In the genomic region with DNA sequence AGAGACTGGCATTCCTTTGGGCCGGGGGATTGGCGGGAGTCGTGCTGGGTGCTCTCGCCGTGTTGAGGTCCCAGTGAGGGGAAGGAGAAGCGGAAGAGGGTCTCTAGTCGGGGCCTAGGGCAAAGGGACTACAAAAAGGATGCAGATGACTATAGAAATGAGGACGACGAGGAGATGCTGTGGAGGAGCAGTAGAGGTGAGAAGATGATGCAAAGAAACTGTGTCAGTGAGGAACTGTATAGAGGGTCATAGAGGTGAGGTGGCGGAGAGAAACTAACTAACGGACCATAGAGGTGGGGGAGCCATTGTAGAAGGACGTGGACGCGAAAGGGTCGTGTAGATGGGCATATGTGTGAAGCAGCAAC, we compare ENCODE assay signal across 8 cellular contexts. TPM values are rescaled to one million over a fixed set of nuclear protein-coding genes. Genes with fewer than 3 reads are reported as not detected.
DNase-seq lines count a peak whose midpoint lies in the region; ATAC-seq and TF ChIP-seq lines count a peak whose summit lies in the region.

No MANE protein-coding gene starts in this region.

- DNase-seq in T-helper 2 cell treated with Interferon-gamma antibody and Interleukin-4, amounts not matched to agents 5 μg/mL and 100 μg/mL, for 36 hours (ENCODE audit: low spot score), result no peak
- DNase-seq in T-helper 2 cell, result no peak
- DNase-seq in activated CD4-positive, alpha-beta memory T cell treated with anti-CD3 and anti-CD28 coated beads, Interleukin-2, amount 10 ng/mL, durations not matched to agents 7 days and 5 days, result no peak
- no peak for DNase-seq in immature natural killer cell
- DNase-seq in testis, result no peak
- no peak for DNase-seq in stimulated activated CD4-positive, alpha-beta T cell treated with anti-CD3 and anti-CD28 coated beads, Interleukin-1b, Interleukin-23, amount 100 ng/mL, for 48 hours
- DNase-seq in NCI-H2196 treated with DMSO at 0.1 percent for 48 hours (lab: John Stamatoyannopoulos, UW; ENCODE audit: unreplicated experiment), result no peak

- H3K4me1 Mint-ChIP-seq in T-helper 2 cell treated with Interferon-gamma antibody and Interleukin-4, amounts not matched to agents 5 μg/mL and 100 μg/mL, for 36 hours (ENCODE audit: low read depth), result peaks cover 20% of the 10 kb centered on the region
- H3K4me1 Mint-ChIP-seq in activated CD4-positive, alpha-beta memory T cell treated with anti-CD3 and anti-CD28 coated beads, Interleukin-2, amount 10 ng/mL, durations not matched to agents 7 days and 5 days, result peaks cover 33% of the 10 kb centered on the region
- H3K4me1 Mint-ChIP-seq in immature natural killer cell, result peaks cover 26 to 28% of the 10 kb centered on the region in 2 donors

- H3K4me1 ChIP-seq in testis, result peaks cover 24% of the 10 kb centered on the region

- peak overlapping the region; percentile 91 to 92 for H3K4me3 ChIP-seq in testis

- no peak for ATAC-seq in HG02623 (IDR thresholded peaks at IDR 0.05; ENCODE audit: unreplicated experiment)

- peak overlapping the region; percentile 84 for H3K27ac Mint-ChIP-seq in T-helper 2 cell treated with Interferon-gamma antibody and Interleukin-4, amounts not matched to agents 5 μg/mL and 100 μg/mL, for 36 hours
- H3K27ac Mint-ChIP-seq in activated CD4-positive, alpha-beta memory T cell treated with anti-CD3 and anti-CD28 coated beads, Interleukin-2, amount 10 ng/mL, durations not matched to agents 7 days and 5 days, result peak overlapping the region; percentile 81
- H3K27ac Mint-ChIP-seq in immature natural killer cell, result peak overlapping the region; percentile 77 to 89 (median 86)

- no peaks in the 10 kb centered on the region for H3K9me3 Mint-ChIP-seq in T-helper 2 cell treated with Interferon-gamma antibody and Interleukin-4, amounts not matched to agents 5 μg/mL and 100 μg/mL, for 36 hours
- H3K9me3 Mint-ChIP-seq in activated CD4-positive, alpha-beta memory T cell treated with anti-CD3 and anti-CD28 coated beads, Interleukin-2, amount 10 ng/mL, durations not matched to agents 7 days and 5 days, result no peaks in the 10 kb centered on the region
- no peaks in the 10 kb centered on the region for H3K9me3 Mint-ChIP-seq in immature natural killer cell

- CTCF ChIA-PET in activated CD4-positive, alpha-beta memory T cell treated with anti-CD3 and anti-CD28 coated beads, Interleukin-2, amount 10 ng/mL, durations not matched to agents 7 days and 5 days (lab: Charles Lee), result interaction anchor here (0.8 to 3.0 kb wide), 5 partner anchors 10 to 118 kb away, joined by 3 to 28 read pairs (median 4); no protein-coding TSS in a partner anchor

- no peak for TF ChIP-seq CTCF in testis (IDR thresholded peaks at IDR 0.05)

- 0 to 2% methylated on average over 15 of the region's 15 CpGs for WGBS in testis, 2 donors

- H3K9me3 ChIP-seq in testis, result no peaks in the 10 kb centered on the region

- TF ChIP-seq POLR2A in testis (IDR thresholded peaks at IDR 0.05), result no peak

- POLR2A ChIA-PET in activated CD4-positive, alpha-beta memory T cell treated with anti-CD3 and anti-CD28 coated beads, Interleukin-2, amount 10 ng/mL, durations not matched to agents 7 days and 5 days (lab: Charles Lee), result interaction anchor here (0.7 to 3.3 kb wide), 2 partner anchors 10 to 11 kb away, joined by 3 to 27 read pairs; no protein-coding TSS in a partner anchor

- H3K36me3 Mint-ChIP-seq in T-helper 2 cell treated with Interferon-gamma antibody and Interleukin-4, amounts not matched to agents 5 μg/mL and 100 μg/mL, for 36 hours (ENCODE audit: low read depth), result peaks cover 28% of the 10 kb centered on the region
- peaks cover 18% of the 10 kb centered on the region for H3K36me3 Mint-ChIP-seq in activated CD4-positive, alpha-beta memory T cell treated with anti-CD3 and anti-CD28 coated beads, Interleukin-2, amount 10 ng/mL, durations not matched to agents 7 days and 5 days (ENCODE audit: low read depth)
- H3K36me3 Mint-ChIP-seq in immature natural killer cell, result peaks cover 15 to 21% (median 16%) of the 10 kb centered on the region in 3 donors

- no peaks in the 10 kb centered on the region for H3K27me3 Mint-ChIP-seq in T-helper 2 cell treated with Interferon-gamma antibody and Interleukin-4, amounts not matched to agents 5 μg/mL and 100 μg/mL, for 36 hours (ENCODE audit: low read depth)
- H3K27me3 Mint-ChIP-seq in activated CD4-positive, alpha-beta memory T cell treated with anti-CD3 and anti-CD28 coated beads, Interleukin-2, amount 10 ng/mL, durations not matched to agents 7 days and 5 days, result no peaks in the 10 kb centered on the region
- H3K27me3 Mint-ChIP-seq in immature natural killer cell (ENCODE audit: low read depth in 3 of 3), result peaks cover 0 to 7% (median 2%) of the 10 kb centered on the region in 3 donors

- intact Hi-C loops in testis (cut with DNase I; ENCODE audit: low total_unique reads), result no loop called here

- no peaks in the 10 kb centered on the region for H3K27me3 ChIP-seq in testis

- peak overlapping the region; percentile 65 to 78 for H3K27ac ChIP-seq in testis

- H3K4me3 Mint-ChIP-seq in T-helper 2 cell treated with Interferon-gamma antibody and Interleukin-4, amounts not matched to agents 5 μg/mL and 100 μg/mL, for 36 hours, result peak overlapping the region; percentile 96
- peak overlapping the region; percentile 85 for H3K4me3 Mint-ChIP-seq in activated CD4-positive, alpha-beta memory T cell treated with anti-CD3 and anti-CD28 coated beads, Interleukin-2, amount 10 ng/mL, durations not matched to agents 7 days and 5 days
- H3K4me3 Mint-ChIP-seq in immature natural killer cell, result peak overlapping the region; percentile 89 to 96 (median 91)

- H3K36me3 ChIP-seq in testis (ENCODE audit: low read depth, missing control alignments), result no peaks in the 10 kb centered on the region

RNA-seq across cellular contexts. Expression of gene TWNK, which starts 0.3 kb away (rescaled TPM):
- total RNA-seq in activated CD4-positive, alpha-beta memory T cell treated with anti-CD3 and anti-CD28 coated beads, Interleukin-2, amount 10 ng/mL, durations not matched to agents 7 days and 5 days, result 1 to 10 TPM; 6.4 to 7.1 TPM
- polyA plus RNA-seq in immature natural killer cell (1 to 10 TPM in 1 of 3 donors, under 1 TPM in 1, not detected in 1; 0.76 to 5.7 TPM), testis (ENCODE audit: insufficient read depth, low read depth, low replicate concordance) (26.4 TPM)
- total RNA-seq in testis, result 10 to 100 TPM; 24.4 to 31.1 TPM

RNA-seq across cellular contexts. Expression of gene MRPL43, which starts 0.4 kb away (rescaled TPM):
- total RNA-seq in activated CD4-positive, alpha-beta memory T cell treated with anti-CD3 and anti-CD28 coated beads, Interleukin-2, amount 10 ng/mL, durations not matched to agents 7 days and 5 days, result 10 to 100 TPM; 47.8 to 49.3 TPM
- 100 to 1,000 TPM; 117 to 163 (median 129) TPM for polyA plus RNA-seq in immature natural killer cell
- total RNA-seq in testis, result 100 to 1,000 TPM; 123 to 124 TPM
- polyA plus RNA-seq in testis (ENCODE audit: insufficient read depth, low read depth, low replicate concordance), result 199 TPM

RNA-seq across cellular contexts. Expression of gene LZTS2, which starts 11.9 kb away (rescaled TPM):
- 10 to 100 TPM; 17.3 to 18.5 TPM for total RNA-seq in activated CD4-positive, alpha-beta memory T cell treated with anti-CD3 and anti-CD28 coated beads, Interleukin-2, amount 10 ng/mL, durations not matched to agents 7 days and 5 days
- polyA plus RNA-seq in immature natural killer cell (10 to 100 TPM in 1 of 3 donors, 1 to 10 TPM in 2; 5.8 to 13.1 (median 7.1) TPM), testis (ENCODE audit: insufficient read depth, low read depth, low replicate concordance) (65.9 TPM)
- 100 to 1,000 TPM; 133 to 158 TPM for total RNA-seq in testis

RNA-seq across cellular contexts. Expression of gene SEMA4G, which starts 18.4 kb away (rescaled TPM):
- total RNA-seq in activated CD4-positive, alpha-beta memory T cell treated with anti-CD3 and anti-CD28 coated beads, Interleukin-2, amount 10 ng/mL, durations not matched to agents 7 days and 5 days, result under 1 TPM; 0.68 to 0.98 TPM
- polyA plus RNA-seq in immature natural killer cell, result under 1 TPM in 1 of 3 donors, not detected in 2; 0.35 TPM
- 1 to 10 TPM; 4.8 to 7.2 TPM for total RNA-seq in testis
- 6.2 TPM for polyA plus RNA-seq in testis (ENCODE audit: insufficient read depth, low read depth, low replicate concordance)

RNA-seq across cellular contexts. Expression of gene PDZD7, which starts 43.3 kb away (rescaled TPM):
- total RNA-seq in activated CD4-positive, alpha-beta memory T cell treated with anti-CD3 and anti-CD28 coated beads, Interleukin-2, amount 10 ng/mL, durations not matched to agents 7 days and 5 days, result 1 to 10 TPM; 1.1 to 1.9 TPM
- polyA plus RNA-seq in immature natural killer cell (1 to 10 TPM in 1 of 3 donors, under 1 TPM in 1, not detected in 1; 0.28 to 1.1 TPM), testis (ENCODE audit: insufficient read depth, low read depth, low replicate concordance) (1.6 TPM)
- total RNA-seq in testis, result 1 to 10 TPM; 2.2 to 3.5 TPM

Comparison
In these comparisons a context has a peak if more than half of its experiments do, and no peak if none do; other contexts are left out.
1. RNA of gene LZTS2, which starts 11.9 kb away (total RNA-seq): 133 to 158 TPM in testis; 17.3 to 18.5 TPM in activated CD4-positive, alpha-beta memory T cell treated with anti-CD3 and anti-CD28 coated beads, Interleukin-2, amount 10 ng/mL, durations not matched to agents 7 days and 5 days; every median in the first group is over 4 times any median in the second.
2. Peak in every context shown above with its lines, with median percentiles within 50 percentile points of each other: H3K27ac Mint-ChIP-seq and H3K4me3 Mint-ChIP-seq.